In genomic region chr11:4560462-4560861, GRCh38 we compare ENCODE assay signal across 25 cellular contexts. TPM values are rescaled to one million over a fixed set of nuclear protein-coding genes. Genes with fewer than 3 reads are reported as not detected.
"Had no signal": no experiment of that assay in that cellular context is flagged by ENCODE, and none has a peak within 500 bp of the region (broad histone marks: within the 10 kb centered on the region; RNA-seq: fewer than 3 reads in every experiment).

No MANE protein-coding gene starts in this region.

- H3K27me3 ChIP-seq: ovary, uterus had no signal

- ATAC-seq: activated naive CD8-positive, alpha-beta T cell treated with anti-CD3 and anti-CD28 coated beads, Interleukin-2, amount 50 U/mL, for 24 hours; sciatic nerve had no signal

- H3K27ac ChIP-seq: neutrophil, ovary, uterus had no signal

- H3K4me1 ChIP-seq: uterus had no signal

- DNase-seq: activated CD4-positive, alpha-beta memory T cell treated with anti-CD3 and anti-CD28 coated beads for 36 hours; activated CD4-positive, alpha-beta T cell treated with anti-CD3 and anti-CD28 coated beads for 4 hours; activated CD4-positive, CD25-positive, alpha-beta regulatory T cell; activated effector memory CD4-positive, alpha-beta T cell treated with anti-CD3 and anti-CD28 coated beads, Interleukin-2, amount 50 U/mL, for 16 hours; activated naive CD4-positive, alpha-beta T cell treated with anti-CD3 and anti-CD28 coated beads, Interleukin-2, amount 50 U/mL, for 16 hours; activated naive CD8-positive, alpha-beta T cell treated with anti-CD3 and anti-CD28 coated beads, Interleukin-2, amount 50 U/mL, for 24 hours; foreskin melanocyte; glutamatergic neuron; hypothalamus; ovary; stimulated activated CD4-positive, alpha-beta T cell treated with anti-CD3 and anti-CD28 coated beads, Interleukin-2, amount 100 ng/mL, for 48 hours; stimulated activated CD8-positive, alpha-beta memory T cell treated with anti-CD3 and anti-CD28 coated beads, Interleukin-4, amount 100 ng/mL, for 48 hours; stimulated activated naive CD4-positive, alpha-beta T cell; T1000; uterus had no signal

- H3K36me3 ChIP-seq: neutrophil, ovary, uterus had no signal

- H3K4me3 ChIP-seq: ovary, uterus had no signal

- H3K9me3 ChIP-seq: neutrophil, ovary, uterus had no signal

RNA-seq across cellular contexts. Expression of gene OR52M1, which starts 15.5 kb away (rescaled TPM):
- total RNA-seq: activated CD4-positive, alpha-beta memory T cell treated with anti-CD3 and anti-CD28 coated beads for 36 hours; cardiac septum; chondrocyte; liver; mononuclear cell; myocyte; ovary; sciatic nerve; subcutaneous adipose tissue; uterus had no signal
- polyA plus RNA-seq: esophagus, liver, ovary, thymus had no signal

RNA-seq across cellular contexts. Expression of gene OR52I2, which starts 21.1 kb away (rescaled TPM):
- total RNA-seq: activated CD4-positive, alpha-beta memory T cell treated with anti-CD3 and anti-CD28 coated beads for 36 hours; cardiac septum; chondrocyte; mononuclear cell; myocyte; ovary; sciatic nerve; subcutaneous adipose tissue; uterus had no signal
- polyA plus RNA-seq: esophagus, liver, ovary had no signal

RNA-seq across cellular contexts. Expression of gene OR52I1, which starts 33.4 kb away (rescaled TPM):
- total RNA-seq: activated CD4-positive, alpha-beta memory T cell treated with anti-CD3 and anti-CD28 coated beads for 36 hours; cardiac septum; chondrocyte; liver; mononuclear cell; myocyte; ovary; subcutaneous adipose tissue; uterus had no signal
- polyA plus RNA-seq: esophagus, liver, ovary had no signal
